In genomic region chr4:105966046-105966445, GRCh38 we compare ENCODE assay signal across 1 cellular context.
TF ChIP-seq lines count a peak whose summit lies in the region.

No MANE protein-coding gene starts in this region.

TF ChIP-seq in IMR-90, 13 proteins besides CTCF, POLR2A, EP300 and RAD21:
- no peak for TF ChIP-seq RCOR1 (IDR thresholded peaks at IDR 0.05; ENCODE audit: insufficient replicate concordance, low read length)
- no peak for TF ChIP-seq BHLHE40 (IDR thresholded peaks at IDR 0.05; ENCODE audit: low read depth, low read length)
- no peak for TF ChIP-seq MXI1 (IDR thresholded peaks at IDR 0.05; ENCODE audit: borderline replicate concordance, low read depth, low read length)
- TF ChIP-seq, protein P1, sequence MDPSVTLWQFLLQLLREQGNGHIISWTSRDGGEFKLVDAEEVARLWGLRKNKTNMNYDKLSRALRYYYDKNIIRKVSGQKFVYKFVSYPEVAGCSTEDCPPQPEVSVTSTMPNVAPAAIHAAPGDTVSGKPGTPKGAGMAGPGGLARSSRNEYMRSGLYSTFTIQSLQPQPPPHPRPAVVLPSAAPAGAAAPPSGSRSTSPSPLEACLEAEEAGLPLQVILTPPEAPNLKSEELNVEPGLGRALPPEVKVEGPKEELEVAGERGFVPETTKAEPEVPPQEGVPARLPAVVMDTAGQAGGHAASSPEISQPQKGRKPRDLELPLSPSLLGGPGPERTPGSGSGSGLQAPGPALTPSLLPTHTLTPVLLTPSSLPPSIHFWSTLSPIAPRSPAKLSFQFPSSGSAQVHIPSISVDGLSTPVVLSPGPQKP (IDR thresholded peaks at IDR 0.05; ENCODE audit: borderline replicate concordance, low read depth, low read length) = no peak
- no peak for TF ChIP-seq CHD1 (IDR thresholded peaks at IDR 0.05; ENCODE audit: low read depth, low read length)
- TF ChIP-seq MAFK (IDR thresholded peaks at IDR 0.05; ENCODE audit: low read depth, low read length) = no peak
- TF ChIP-seq RFX5 (IDR thresholded peaks at IDR 0.05; ENCODE audit: low read depth, low read length) = no peak
- TF ChIP-seq USF2 (IDR thresholded peaks at IDR 0.05; ENCODE audit: low read depth, low read length) = no peak
- no peak for TF ChIP-seq NFE2L2 (IDR thresholded peaks at IDR 0.05; ENCODE audit: low read depth, low read length)
- no peak for TF ChIP-seq FOS (IDR thresholded peaks at IDR 0.05; ENCODE audit: low read depth, low read length)
- no peak for TF ChIP-seq CEBPB (IDR thresholded peaks at IDR 0.05; ENCODE audit: low read depth, low read length)
- no peak for TF ChIP-seq MAZ (IDR thresholded peaks at IDR 0.05; ENCODE audit: borderline replicate concordance, low read depth, low read length)
- TF ChIP-seq SMC3 (IDR thresholded peaks at IDR 0.05; ENCODE audit: low read depth, low read length) = no peak
